ENCODE assay signal across 29 cellular contexts in the genomic region with DNA sequence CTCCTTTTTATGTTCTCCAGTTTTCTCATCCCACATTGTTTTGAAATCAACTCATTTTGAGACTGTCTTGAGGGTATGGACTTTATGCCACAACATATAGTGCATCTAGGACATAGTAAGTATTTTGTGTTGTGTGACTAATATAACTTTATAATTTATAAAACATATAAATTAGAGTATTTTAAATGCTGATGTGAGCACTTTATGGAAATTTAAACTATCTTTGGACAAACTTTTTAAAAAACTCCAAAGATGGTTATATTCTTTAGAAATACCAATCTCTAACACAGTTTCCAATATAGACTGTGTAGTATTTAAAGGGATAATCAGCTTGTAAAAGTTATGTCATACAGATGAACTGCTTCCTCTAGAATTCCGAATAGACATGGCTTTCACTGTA.
DNase-seq lines count a peak whose midpoint lies in the region; ATAC-seq, FAIRE-seq and TF ChIP-seq lines count a peak whose summit lies in the region.
"Had no signal": no experiment of that assay in that cellular context is flagged by ENCODE, and none has a peak within 500 bp of the region (broad histone marks: within the 10 kb centered on the region; RNA-seq: fewer than 3 reads in every experiment).

No MANE protein-coding gene starts in this region.

- WGBS in HepG2 (ENCODE audit: low lambda C conversion rate), result 4% methylated on average over 1 of the region's 1 CpG
- 85% methylated on average over 1 of the region's 1 CpG for WGBS in right lobe of liver (ENCODE audit: insufficient coverage, low coverage, low lambda C conversion rate, missing lambda C conversion rate)
- 56% methylated on average over 1 of the region's 1 CpG for WGBS in A549 (ENCODE audit: missing lambda C conversion rate)
- no CpG with 5 or more reads among the region's 1 CpG for WGBS in IMR-90 (ENCODE audit: extremely low coverage in 2 of 2, insufficient read length in 1 of 2), 2 experiments

- H3K4me2 ChIP-seq in HepG2 (ENCODE audit: low read depth, low read length), result no peak overlapping the region
- no peak overlapping the region for H3K4me2 ChIP-seq in A549
- no peak overlapping the region for H3K4me2 ChIP-seq in IMR-90 (ENCODE audit: low read depth, low read length)
- H3K4me2 ChIP-seq: BLaER1; BLaER1 treated with 17β-estradiol and CSF1 and Interleukin-3, amounts not matched to agents 10 nM and 100 nM had no signal

- H2AFZ ChIP-seq in HepG2 (ENCODE audit: low read length), result no peak overlapping the region
- no peak overlapping the region for H2AFZ ChIP-seq in IMR-90 (replicated peaks; ENCODE audit: low read length, poor library complexity)

- no peak overlapping the region for H2AK5ac ChIP-seq in IMR-90 (ENCODE audit: low read depth, low read length)

- in situ Hi-C loops in HepG2 (cut with HindIII; ENCODE audit: extremely low pct_ligation_motif_present, low pct_unique_long_range_greater_than_20kb) (no loop called here), IMR-90 (cut with MboI; ENCODE audit: low sequenced_read_pairs) (no loop called here)

- H3K4me1 ChIP-seq in HepG2 (ENCODE audit: insufficient read depth, low read length) (no peaks in the 10 kb centered on the region), right lobe of liver (no peaks in the 10 kb centered on the region), A549 (no peaks in the 10 kb centered on the region), IMR-90 (ENCODE audit: control insufficient read depth, insufficient read depth, low read length) (no peaks in the 10 kb centered on the region)
- H3K4me1 ChIP-seq: BE2C; BLaER1; BLaER1 treated with 17β-estradiol and CSF1 and Interleukin-3, amounts not matched to agents 10 nM and 100 nM; Caco-2 had no signal

- no peaks in the 10 kb centered on the region; a peak in 1 of 5 replicates for H3K27me3 ChIP-seq in HepG2 (ENCODE audit: control insufficient read depth in 1 of 2, insufficient read depth in 2 of 2, low read length in 2 of 2)
- no peaks in the 10 kb centered on the region for H3K27me3 ChIP-seq in right lobe of liver
- no peaks in the 10 kb centered on the region for H3K27me3 ChIP-seq in IMR-90 (ENCODE audit: control insufficient read depth, insufficient read depth, low read length)
- H3K27me3 ChIP-seq: BE2C; BLaER1; BLaER1 treated with 17β-estradiol and CSF1 and Interleukin-3, amounts not matched to agents 10 nM and 100 nM had no signal

- ATAC-seq in HepG2, result no peak
- ATAC-seq in right lobe of liver, result no peak
- no peak for ATAC-seq in A549
- ATAC-seq in IMR-90 (ENCODE audit: low read depth), result no peak
- ATAC-seq: CD8-positive, alpha-beta T cell had no signal

- H3K23ac ChIP-seq in IMR-90 (ENCODE audit: low read depth, low read length), result no peak overlapping the region

- H3K27ac ChIP-seq in HepG2 (ENCODE audit: extremely low read length, insufficient read depth, low read length) (no peak overlapping the region), right lobe of liver (no peak overlapping the region), A549 (no peak overlapping the region), IMR-90 (ENCODE audit: insufficient read depth, low read length) (no peak overlapping the region)
- H3K27ac ChIP-seq: 22Rv1; BLaER1; BLaER1 treated with 17β-estradiol and CSF1 and Interleukin-3, amounts not matched to agents 10 nM and 100 nM; C4-2B had no signal

- no peak overlapping the region for H2BK15ac ChIP-seq in IMR-90 (ENCODE audit: low read depth, low read length)

- intact Hi-C loops in HepG2 (cut with micrococcal nuclease; ENCODE audit: unreplicated experiment), result no loop called here
- intact Hi-C loops in right lobe of liver (cut with DNase I), result no loop called here
- intact Hi-C loops in IMR-90 (cut with micrococcal nuclease), result no loop called here

- H3K9me1 ChIP-seq in IMR-90 (ENCODE audit: insufficient read depth, low read length), result no peaks in the 10 kb centered on the region

- no peak overlapping the region for H3K14ac ChIP-seq in IMR-90 (replicated peaks; ENCODE audit: low read depth, low read length)

- H4K5ac ChIP-seq in IMR-90 (ENCODE audit: low read depth, low read length), result no peak overlapping the region

- H4K91ac ChIP-seq in IMR-90 (ENCODE audit: insufficient read depth, low read depth, low read length), result no peak overlapping the region

- no peak overlapping the region for H3K9ac ChIP-seq in HepG2 (ENCODE audit: insufficient read depth, low read depth, low read length)
- H3K9ac ChIP-seq in IMR-90 (ENCODE audit: low read depth, low read length), result no peak overlapping the region
- H3K9ac ChIP-seq: BLaER1; BLaER1 treated with 17β-estradiol and CSF1 and Interleukin-3, amounts not matched to agents 10 nM and 100 nM had no signal

- no peaks in the 10 kb centered on the region for H3K9me3 ChIP-seq in HepG2 (ENCODE audit: low read length)
- no peaks in the 10 kb centered on the region for H3K9me3 ChIP-seq in right lobe of liver
- no peaks in the 10 kb centered on the region for H3K9me3 ChIP-seq in A549
- H3K9me3 ChIP-seq in IMR-90 (ENCODE audit: control insufficient read depth, insufficient read depth, low read length), result no peaks in the 10 kb centered on the region
- H3K9me3 ChIP-seq: BE2C, BLaER1, Caco-2 had no signal

- CTCF ChIA-PET in HepG2 (lab: Yijun Ruan, JAX; ENCODE audit: low intra/inter-chr PET ratio, low total read pairs), result no interaction called here
- CTCF ChIA-PET in A549 (lab: Yijun Ruan, JAX), result no interaction called here
- CTCF ChIA-PET in IMR-90 (lab: Yijun Ruan, JAX), result interaction anchor here (0.7 kb wide), 2 partner anchors 277 to 464 kb away, joined by 3 read pairs; no protein-coding TSS in a partner anchor

- TF ChIP-seq CTCF in HepG2 (CRISPR knock-in tag; IDR thresholded peaks at IDR 0.05) (no peak), right lobe of liver (IDR thresholded peaks at IDR 0.05) (no peak), A549 (IDR thresholded peaks at IDR 0.05) (no peak), IMR-90 (conservative IDR thresholded peaks at IDR 0.05; ENCODE audit: low read depth, low read length) (no peak)

- H3K56ac ChIP-seq in IMR-90 (ENCODE audit: extremely low read depth, insufficient read depth, low read length), result no peak overlapping the region

- H2BK5ac ChIP-seq in IMR-90 (ENCODE audit: low read depth, low read length, poor library complexity, severe bottlenecking), result no peak overlapping the region

- H2AK9ac ChIP-seq in IMR-90 (replicated peaks; ENCODE audit: low read depth, low read length, poor library complexity), result no peak overlapping the region

- no peak overlapping the region for H2BK120ac ChIP-seq in IMR-90 (ENCODE audit: low read depth, low read length)

- H3K4ac ChIP-seq in IMR-90 (ENCODE audit: low read depth, low read length), result no peak overlapping the region

- H3K79me1 ChIP-seq in IMR-90 (ENCODE audit: low read depth in 1 of 2, low read length in 2 of 2), result no peaks in the 10 kb centered on the region

- DNase-seq in HepG2 (ENCODE audit: low spot score), result no peak
- no peak for DNase-seq in right lobe of liver
- no peak for DNase-seq in A549 (ENCODE audit: low read depth in 1 of 2, low spot score in 1 of 2)
- no peak for DNase-seq in IMR-90
- DNase-seq in epidermal melanocyte (ENCODE audit: insufficient read length, low spot score), result no peak
- DNase-seq in H54 (ENCODE audit: insufficient read length, low spot score), result no peak
- DNase-seq: 8988T; ACHN; AML-193; BE2C; C1 segment of cervical spinal cord; Caco-2; Calu3; CD4-positive, alpha-beta memory T cell; CD4-positive, alpha-beta T cell; CD4-positive, CD25-positive, alpha-beta regulatory T cell; CD8-positive, alpha-beta memory T cell; CD8-positive, alpha-beta T cell; COR-L47; DMS 273 treated with DMSO at 0.1 percent for 48 hours; DMS79 treated with DMSO at 0.1 percent for 48 hours; DND-41; EL had no signal

- POLR2A ChIA-PET in HepG2 (lab: Yijun Ruan, JAX), result no interaction called here
- POLR2A ChIA-PET in A549 (lab: Yijun Ruan, JAX), result no interaction called here
- POLR2A ChIA-PET in IMR-90 (lab: Charles Lee; ENCODE audit: unreplicated experiment), result no interaction called here

- no peak for TF ChIP-seq EP300 in HepG2 (IDR thresholded peaks at IDR 0.05; ENCODE audit: low read depth in 2 of 2, low read length in 2 of 2)
- TF ChIP-seq EP300 in HepG2 (CRISPR knock-in tag; IDR thresholded peaks at IDR 0.05; ENCODE audit: borderline replicate concordance), result no peak
- TF ChIP-seq EP300 in A549 (IDR thresholded peaks at IDR 0.05), result no peak

- FAIRE-seq in HepG2 (lab: Jason Lieb, UNC), result no peak
- no peak for FAIRE-seq in A549 (lab: Jason Lieb, UNC)
- no peak for FAIRE-seq in H54 (lab: Jason Lieb, UNC)
- FAIRE-seq: A204.1, D721Med had no signal

- TF ChIP-seq POLR2A in HepG2 (IDR thresholded peaks at IDR 0.05; ENCODE audit: insufficient read depth in 1 of 2, low read depth in 2 of 2, low read length in 2 of 2) (no peak), right lobe of liver (IDR thresholded peaks at IDR 0.05) (no peak), A549 (IDR thresholded peaks at IDR 0.05; ENCODE audit: low read length) (no peak), IMR-90 (IDR thresholded peaks at IDR 0.05; ENCODE audit: low read depth, low read length) (no peak), H54 (IDR thresholded peaks at IDR 0.05; ENCODE audit: low read depth, low read length) (no peak)

- H4K20me1 ChIP-seq in HepG2 (ENCODE audit: insufficient read depth, low read length), result no peaks in the 10 kb centered on the region
- H4K20me1 ChIP-seq in IMR-90 (ENCODE audit: insufficient read depth, low read length), result no peaks in the 10 kb centered on the region
- H4K20me1 ChIP-seq: BLaER1; BLaER1 treated with 17β-estradiol and CSF1 and Interleukin-3, amounts not matched to agents 10 nM and 100 nM had no signal

- H3K36me3 ChIP-seq in HepG2 (replicated peaks in 1 of 2; ENCODE audit: control insufficient read depth in 1 of 2, insufficient read depth in 2 of 2, low read length in 2 of 2) (no peaks in the 10 kb centered on the region), right lobe of liver (no peaks in the 10 kb centered on the region), IMR-90 (ENCODE audit: control insufficient read depth, insufficient read depth, low read length) (no peaks in the 10 kb centered on the region)
- H3K36me3 ChIP-seq: BE2C; BLaER1; BLaER1 treated with 17β-estradiol and CSF1 and Interleukin-3, amounts not matched to agents 10 nM and 100 nM had no signal

- no peak overlapping the region for H3K18ac ChIP-seq in IMR-90 (ENCODE audit: low read depth, low read length)

- H3K4me3 ChIP-seq in HepG2 (replicated peaks in 1 of 3; ENCODE audit: insufficient read depth in 1 of 3, low read depth in 2 of 3, low read length in 3 of 3), result no peak overlapping the region
- H3K4me3 ChIP-seq in right lobe of liver, result no peak overlapping the region
- no peak overlapping the region for H3K4me3 ChIP-seq in A549
- no peak overlapping the region for H3K4me3 ChIP-seq in IMR-90 (ENCODE audit: insufficient read depth, low read depth, low read length)
- H3K4me3 ChIP-seq: BLaER1; BLaER1 treated with 17β-estradiol and CSF1 and Interleukin-3, amounts not matched to agents 10 nM and 100 nM had no signal

- BruUV-seq in HepG2 (replicated peaks; lab: Mats Ljungman, UMichigan), result no TSS peak
- no TSS peak for BruUV-seq in IMR-90 (replicated peaks; lab: Mats Ljungman, UMichigan)

- H3K79me2 ChIP-seq in HepG2 (ENCODE audit: insufficient read depth, low read length), result no peaks in the 10 kb centered on the region

- TF ChIP-seq RAD21 in HepG2 (CRISPR knock-in tag; IDR thresholded peaks at IDR 0.05) (no peak), A549 (conservative IDR thresholded peaks at IDR 0.05 in 1 of 2, IDR thresholded peaks at IDR 0.05 in 1 of 2) (no peak), IMR-90 (IDR thresholded peaks at IDR 0.05; ENCODE audit: low read length) (no peak)

- dilution Hi-C loops in IMR-90 (cut with HindIII; ENCODE audit: low sequenced_read_pairs, unreplicated experiment), result no loop called here

- H4K8ac ChIP-seq in IMR-90 (ENCODE audit: low read depth in 2 of 2, low read length in 2 of 2), result no peak overlapping the region

- H2BK20ac ChIP-seq in IMR-90 (ENCODE audit: low read depth, low read length), result no peak overlapping the region
